Comparison of ENCODE assay signal across 23 cellular contexts in genomic region chr17:13919818-13920217, GRCh38.
"Had no signal": no experiment of that assay in that cellular context is flagged by ENCODE, and none has a peak within 500 bp of the region (broad histone marks: within the 10 kb centered on the region; RNA-seq: fewer than 3 reads in every experiment).

No MANE protein-coding gene starts in this region.

- H3K4me3 Mint-ChIP-seq: activated CD4-positive, alpha-beta memory T cell treated with anti-CD3 and anti-CD28 coated beads for 36 hours; activated naive CD8-positive, alpha-beta T cell treated with anti-CD3 and anti-CD28 coated beads for 36 hours; activated T-helper 17 cell treated with anti-CD3 and anti-CD28 coated beads, Interleukin-2, amount 50 U/mL, for 72 hours; neural progenitor cell; stimulated activated naive CD8-positive, alpha-beta T cell treated with anti-CD3 and anti-CD28 coated beads, Interleukin-15, amount 100 ng/mL, for 72 hours; T-helper 2 cell treated with Interferon-gamma antibody and Interleukin-4, amounts not matched to agents 5 μg/mL and 100 μg/mL, for 36 hours; WTC11 had no signal

- H3K36me3 ChIP-seq: cardiac muscle cell, lower lobe of right lung, neural progenitor cell, prostate gland, right atrium auricular region, suprapubic skin, vagina had no signal

- H3K9me3 Mint-ChIP-seq: activated CD4-positive, alpha-beta memory T cell treated with anti-CD3 and anti-CD28 coated beads for 36 hours; activated T-helper 17 cell treated with anti-CD3 and anti-CD28 coated beads, Interleukin-2, amount 50 U/mL, for 72 hours; neural progenitor cell; stimulated activated naive CD8-positive, alpha-beta T cell treated with anti-CD3 and anti-CD28 coated beads, Interleukin-15, amount 100 ng/mL, for 72 hours; T-helper 2 cell treated with Interferon-gamma antibody and Interleukin-4, amounts not matched to agents 5 μg/mL and 100 μg/mL, for 36 hours had no signal

- H2AFZ ChIP-seq: neural progenitor cell had no signal

- H3K4me2 ChIP-seq: neural progenitor cell had no signal

- DNase-seq: activated CD4-positive, alpha-beta memory T cell treated with anti-CD3 and anti-CD28 coated beads for 36 hours; activated CD4-positive, alpha-beta T cell treated with anti-CD3 and anti-CD28 coated beads for 4 hours; activated naive CD4-positive, alpha-beta T cell; activated naive CD8-positive, alpha-beta T cell treated with anti-CD3 and anti-CD28 coated beads for 36 hours; activated T-cell treated with anti-CD3 and anti-CD28 coated beads for 4 hours; dermis blood vessel endothelial cell; effector memory CD4-positive, alpha-beta T cell; hypothalamus; islet precursor cell; left colon; lower lobe of right lung; stimulated activated naive CD8-positive, alpha-beta T cell treated with anti-CD3 and anti-CD28 coated beads, Interleukin-15, amount 100 ng/mL, for 72 hours; trophoblast cell had no signal

- H3K27me3 Mint-ChIP-seq: activated CD4-positive, alpha-beta memory T cell treated with anti-CD3 and anti-CD28 coated beads for 36 hours; activated naive CD8-positive, alpha-beta T cell treated with anti-CD3 and anti-CD28 coated beads for 36 hours; activated T-helper 17 cell treated with anti-CD3 and anti-CD28 coated beads, Interleukin-2, amount 50 U/mL, for 72 hours; stimulated activated naive CD8-positive, alpha-beta T cell treated with anti-CD3 and anti-CD28 coated beads, Interleukin-15, amount 100 ng/mL, for 72 hours had no signal

- H3K9ac ChIP-seq: neural progenitor cell had no signal

- H3K27me3 ChIP-seq: neural progenitor cell, right atrium auricular region, suprapubic skin, vagina had no signal

- H3K4me3 ChIP-seq: cardiac muscle cell, lower lobe of right lung, neural progenitor cell, prostate gland, right atrium auricular region, skin epidermis, suprapubic skin, vagina had no signal

- H3K27ac Mint-ChIP-seq: activated CD4-positive, alpha-beta memory T cell treated with anti-CD3 and anti-CD28 coated beads for 36 hours; activated naive CD8-positive, alpha-beta T cell treated with anti-CD3 and anti-CD28 coated beads for 36 hours; activated T-helper 17 cell treated with anti-CD3 and anti-CD28 coated beads, Interleukin-2, amount 50 U/mL, for 72 hours; neural progenitor cell; T-helper 2 cell treated with Interferon-gamma antibody and Interleukin-4, amounts not matched to agents 5 μg/mL and 100 μg/mL, for 36 hours; WTC11 had no signal

- H3K9me3 ChIP-seq: lower lobe of right lung, prostate gland, right atrium auricular region, suprapubic skin, vagina had no signal

- H3K27ac ChIP-seq: cardiac muscle cell, lower lobe of right lung, neural progenitor cell, prostate gland, right atrium auricular region, skin epidermis, suprapubic skin, vagina had no signal

- H3K4me1 ChIP-seq: lower lobe of right lung, neural progenitor cell, prostate gland, right atrium auricular region, suprapubic skin, vagina had no signal

- H3K36me3 Mint-ChIP-seq: activated CD4-positive, alpha-beta memory T cell treated with anti-CD3 and anti-CD28 coated beads for 36 hours; neural progenitor cell had no signal

- ATAC-seq: activated T-helper 17 cell treated with anti-CD3 and anti-CD28 coated beads, Interleukin-2, amount 50 U/mL, for 72 hours; left colon; lower lobe of right lung; stimulated activated naive CD8-positive, alpha-beta T cell treated with anti-CD3 and anti-CD28 coated beads, Interleukin-15, amount 100 ng/mL, for 72 hours; WTC11 had no signal

- H3K4me1 Mint-ChIP-seq: activated T-helper 17 cell treated with anti-CD3 and anti-CD28 coated beads, Interleukin-2, amount 50 U/mL, for 72 hours; stimulated activated naive CD8-positive, alpha-beta T cell treated with anti-CD3 and anti-CD28 coated beads, Interleukin-15, amount 100 ng/mL, for 72 hours had no signal
